10 cellular contexts compared by ENCODE assay signal in genomic region chr5:154653764-154654483, GRCh38.
DNase-seq lines count a peak whose midpoint lies in the region; ATAC-seq, FAIRE-seq and TF ChIP-seq lines count a peak whose summit lies in the region.
"Had no signal": no experiment of that assay in that cellular context is flagged by ENCODE, and none has a peak within 500 bp of the region (broad histone marks: within the 10 kb centered on the region; RNA-seq: fewer than 3 reads in every experiment).

No MANE protein-coding gene starts in this region.

- TF ChIP-seq CTCF in astrocyte (IDR thresholded peaks at IDR 0.05; ENCODE audit: insufficient read depth, low read depth, low read length): no peak

- H3K9me3 ChIP-seq in KOPT-K1 (ENCODE audit: insufficient read depth, low read length, poor library complexity, severe bottlenecking) (no peaks in the 10 kb centered on the region), astrocyte (ENCODE audit: insufficient read depth, low read depth, low read length) (no peaks in the 10 kb centered on the region)

- H3K79me2 ChIP-seq in astrocyte (ENCODE audit: insufficient read depth, low read length): no peaks in the 10 kb centered on the region

- H3K27ac ChIP-seq in KOPT-K1 (ENCODE audit: low read depth, low read length, poor library complexity, severe bottlenecking) (peak overlapping the region; percentile 15), astrocyte (ENCODE audit: low read depth, low read length) (no peak overlapping the region)

- no peaks in the 10 kb centered on the region for H4K20me1 ChIP-seq in astrocyte (ENCODE audit: insufficient read depth, low read length)

- no peak for DNase-seq in astrocyte (ENCODE audit: low read depth)
- peak; percentile 40 for DNase-seq in inferior parietal cortex (ENCODE audit: extremely low spot score)
- DNase-seq in stimulated activated effector memory CD8-positive, alpha-beta T cell treated with anti-CD3 and anti-CD28 coated beads, Interleukin-12 subunit alpha, Interleukin-12 subunit beta, amount 100 ng/mL, for 72 hours (ENCODE audit: low spot score in 2 of 2): no peak
- no peak for DNase-seq in NCI-H1417 treated with DMSO at 0.1 percent for 48 hours (lab: John Stamatoyannopoulos, UW)
- DNase-seq in activated gamma-delta T cell (lab: John Stamatoyannopoulos, UW): no peak
- DNase-seq: activated CD8-positive, alpha-beta memory T cell treated with anti-CD3 and anti-CD28 coated beads, Interleukin-2, amount 10 ng/mL, durations not matched to agents 7 days and 5 days; effector CD8-positive, alpha-beta T cell had no signal

- no peak overlapping the region for H3K4me3 Mint-ChIP-seq in astrocyte (ENCODE audit: unreplicated experiment)
- H3K4me3 Mint-ChIP-seq in stimulated activated effector memory CD8-positive, alpha-beta T cell treated with anti-CD3 and anti-CD28 coated beads, Interleukin-12 subunit alpha, Interleukin-12 subunit beta, amount 100 ng/mL, for 72 hours: no peak overlapping the region
- H3K4me3 Mint-ChIP-seq: activated CD8-positive, alpha-beta memory T cell treated with anti-CD3 and anti-CD28 coated beads, Interleukin-2, amount 10 ng/mL, durations not matched to agents 7 days and 5 days had no signal

- no peak overlapping the region for H3K4me2 ChIP-seq in astrocyte (ENCODE audit: low read length)

- no peaks in the 10 kb centered on the region for H3K4me1 ChIP-seq in astrocyte (ENCODE audit: insufficient read depth, low read length)

- no peaks in the 10 kb centered on the region for H3K36me3 Mint-ChIP-seq in astrocyte (ENCODE audit: low read depth, unreplicated experiment)
- no peaks in the 10 kb centered on the region for H3K36me3 Mint-ChIP-seq in stimulated activated effector memory CD8-positive, alpha-beta T cell treated with anti-CD3 and anti-CD28 coated beads, Interleukin-12 subunit alpha, Interleukin-12 subunit beta, amount 100 ng/mL, for 72 hours
- H3K36me3 Mint-ChIP-seq: activated CD8-positive, alpha-beta memory T cell treated with anti-CD3 and anti-CD28 coated beads, Interleukin-2, amount 10 ng/mL, durations not matched to agents 7 days and 5 days had no signal

- ATAC-seq in stimulated activated effector memory CD8-positive, alpha-beta T cell treated with anti-CD3 and anti-CD28 coated beads, Interleukin-12 subunit alpha, Interleukin-12 subunit beta, amount 100 ng/mL, for 72 hours: no peak
- ATAC-seq in GM19035 (IDR thresholded peaks at IDR 0.05; ENCODE audit: unreplicated experiment) (no peak), GM18861 (IDR thresholded peaks at IDR 0.05; ENCODE audit: unreplicated experiment) (no peak)
- ATAC-seq: activated CD8-positive, alpha-beta memory T cell treated with anti-CD3 and anti-CD28 coated beads, Interleukin-2, amount 10 ng/mL, durations not matched to agents 7 days and 5 days had no signal

- H3K4me1 Mint-ChIP-seq in astrocyte (ENCODE audit: low read depth, unreplicated experiment): peaks cover 5% of the 10 kb centered on the region
- no peaks in the 10 kb centered on the region for H3K4me1 Mint-ChIP-seq in stimulated activated effector memory CD8-positive, alpha-beta T cell treated with anti-CD3 and anti-CD28 coated beads, Interleukin-12 subunit alpha, Interleukin-12 subunit beta, amount 100 ng/mL, for 72 hours

- H3K27me3 ChIP-seq in astrocyte (ENCODE audit: insufficient read depth, low read length): no peaks in the 10 kb centered on the region

- peak overlapping the region; percentile 58 for H2AFZ ChIP-seq in astrocyte (ENCODE audit: low read depth, low read length)

- H3K27ac Mint-ChIP-seq in astrocyte (ENCODE audit: unreplicated experiment): no peak overlapping the region
- H3K27ac Mint-ChIP-seq in stimulated activated effector memory CD8-positive, alpha-beta T cell treated with anti-CD3 and anti-CD28 coated beads, Interleukin-12 subunit alpha, Interleukin-12 subunit beta, amount 100 ng/mL, for 72 hours: peak overlapping the region; percentile 26
- H3K27ac Mint-ChIP-seq: activated CD8-positive, alpha-beta memory T cell treated with anti-CD3 and anti-CD28 coated beads, Interleukin-2, amount 10 ng/mL, durations not matched to agents 7 days and 5 days had no signal

- no peak for FAIRE-seq in astrocyte (lab: Jason Lieb, UNC)

- H3K9me3 Mint-ChIP-seq in astrocyte (ENCODE audit: unreplicated experiment): peaks cover 2% of the 10 kb centered on the region
- H3K9me3 Mint-ChIP-seq in stimulated activated effector memory CD8-positive, alpha-beta T cell treated with anti-CD3 and anti-CD28 coated beads, Interleukin-12 subunit alpha, Interleukin-12 subunit beta, amount 100 ng/mL, for 72 hours: no peaks in the 10 kb centered on the region

- H3K4me3 ChIP-seq in astrocyte (ENCODE audit: insufficient read depth, low read depth, low read length): no peak overlapping the region

- peaks cover 8% of the 10 kb centered on the region for H3K27me3 Mint-ChIP-seq in astrocyte (ENCODE audit: low read depth, unreplicated experiment)
- H3K27me3 Mint-ChIP-seq: activated CD8-positive, alpha-beta memory T cell treated with anti-CD3 and anti-CD28 coated beads, Interleukin-2, amount 10 ng/mL, durations not matched to agents 7 days and 5 days had no signal

- H3K9ac ChIP-seq in astrocyte (ENCODE audit: low read length): no peak overlapping the region

- H3K36me3 ChIP-seq in KOPT-K1 (ENCODE audit: insufficient read depth, low read length) (no peaks in the 10 kb centered on the region), astrocyte (ENCODE audit: insufficient read depth, low read length) (no peaks in the 10 kb centered on the region)
